Comparison of ENCODE assay signal across 8 cellular contexts in genomic region chr17:42677012-42677857, GRCh38. TPM values are rescaled to one million over a fixed set of nuclear protein-coding genes. Genes with fewer than 3 reads are reported as not detected.
A peak's percentile ranks its signal among the peaks of the same experiment; 100 is the strongest.
DNase-seq lines count a peak whose midpoint lies in the region; ATAC-seq, FAIRE-seq and TF ChIP-seq lines count a peak whose summit lies in the region.

No MANE protein-coding gene starts in this region.

- H3K9me3 Mint-ChIP-seq in T-cell = no peaks in the 10 kb centered on the region

- H3K4me3 ChIP-seq in GM12864 (ENCODE audit: low read depth, low read length) (peak overlapping the region; percentile 99), adrenal gland (peak overlapping the region in 3 of 4 donors; percentile 30 to 95 (median 94)), pancreas (peak overlapping the region; percentile 79 to 92 (median 85)), thyroid gland (replicated peaks in 1 of 3) (peak overlapping the region; percentile 21 to 90 (median 42))

- H3K4me1 ChIP-seq in adrenal gland (replicated peaks in 1 of 2) (peaks cover 47 to 72% of the 10 kb centered on the region in 2 donors), pancreas (peaks cover 6 to 44% (median 19%) of the 10 kb centered on the region in 3 donors), thyroid gland (peaks cover 40 to 54% of the 10 kb centered on the region in 2 donors)

- TF ChIP-seq CTCF in GM12864 (IDR thresholded peaks at IDR 0.05; ENCODE audit: low read depth, low read length, missing control alignments) (no peak), adrenal gland (IDR thresholded peaks at IDR 0.05) (no peak), pancreas (IDR thresholded peaks at IDR 0.05) (no peak), thyroid gland (IDR thresholded peaks at IDR 0.05) (no peak)

- H3K4me1 Mint-ChIP-seq in T-cell = peaks cover 47 to 60% (median 53%) of the 10 kb centered on the region in 3 donors

- H3K36me3 ChIP-seq in adrenal gland (replicated peaks in 1 of 2) (peaks cover 0 to 14% of the 10 kb centered on the region in 2 donors), pancreas (peaks cover under 1 to 15% (median 8%) of the 10 kb centered on the region in 3 donors), thyroid gland (peaks cover 7 to 8% of the 10 kb centered on the region in 2 donors)

- H3K27me3 Mint-ChIP-seq in T-cell = peaks cover 28 to 45% of the 10 kb centered on the region in 2 donors

- DNase-seq in GM12864 (ENCODE audit: low read depth) (peak; percentile 98), NCI-H1436 treated with DMSO at 0.1 percent for 48 hours (lab: John Stamatoyannopoulos, UW) (peak; percentile 100), T-cell (peak; percentile 90 to 98 (median 97)), adrenal gland (peak; percentile 100), cardiac septum (ENCODE audit: low spot score) (peak; percentile 100), pancreas (peak; percentile 99 to 100 (median 100)), thyroid gland (peak; percentile 100)

- CTCF ChIA-PET in T-cell (lab: Charles Lee) = interaction anchor here in 1 of 2 donors (0.5 kb wide), 1 partner anchor 714 kb away, joined by 5 read pairs; no protein-coding TSS in a partner anchor

- H3K27ac ChIP-seq in adrenal gland = peak overlapping the region; percentile 84 to 96 (median 91)
- H3K27ac ChIP-seq in pancreas = peak overlapping the region; percentile 83 to 97 (median 90)
- H3K27ac ChIP-seq in thyroid gland = peak overlapping the region; percentile 94 to 96 (median 94)

- POLR2A ChIA-PET in T-cell (lab: Charles Lee) = interaction anchor here in 1 of 2 donors (0.5 kb wide), 1 partner anchor 30 kb away, joined by 3 read pairs; no protein-coding TSS in a partner anchor

- ATAC-seq in HG02840 (IDR thresholded peaks at IDR 0.05; ENCODE audit: low FRiP score, unreplicated experiment) (peak; percentile 57), T-cell (replicated peaks in 1 of 4) (peak; percentile 73 to 84 (median 77)), pancreas (peak; percentile 58 to 73 (median 65))

- peak; percentile 81 for FAIRE-seq in pancreas (lab: Jason Lieb, UNC)

- H3K4me3 Mint-ChIP-seq in T-cell = peak overlapping the region; percentile 84 to 87 (median 86)

- intact Hi-C loops in adrenal gland (cut with DNase I) = loop anchor here in 1 of 2 donors (10.0 kb wide), 1 partner anchor 92 kb away; no protein-coding TSS in a partner anchor
- intact Hi-C loops in cardiac septum (cut with DNase I) = no loop called here
- intact Hi-C loops in pancreas (cut with DNase I) = loop anchor here in 1 of 3 donors (10.0 kb wide), 1 partner anchor 52 kb away; no protein-coding TSS in a partner anchor
- intact Hi-C loops in thyroid gland (cut with DNase I) = loop anchor here (5.0 kb wide), 1 partner anchor 100 kb away; the partner anchor contains the start of gene PSMC3IP

- no peak for TF ChIP-seq POLR2A in adrenal gland (IDR thresholded peaks at IDR 0.05)
- no peak for TF ChIP-seq POLR2A in thyroid gland (IDR thresholded peaks at IDR 0.05)

- H3K9me3 ChIP-seq in adrenal gland (replicated peaks in 1 of 3) = no peaks in the 10 kb centered on the region
- H3K9me3 ChIP-seq in pancreas = no peaks in the 10 kb centered on the region
- H3K9me3 ChIP-seq in thyroid gland = no peaks in the 10 kb centered on the region

- no peaks in the 10 kb centered on the region for H3K27me3 ChIP-seq in adrenal gland
- H3K27me3 ChIP-seq in pancreas = no peaks in the 10 kb centered on the region
- no peaks in the 10 kb centered on the region for H3K27me3 ChIP-seq in thyroid gland

- H3K36me3 Mint-ChIP-seq in T-cell = no peaks in the 10 kb centered on the region

- 2 to 5% (median 3%) methylated on average over 15 to 33 of the region's 33 CpGs for WGBS in adrenal gland, 4 donors
- 2% methylated on average over 32 to 33 of the region's 33 CpGs for WGBS in pancreas, 2 donors
- 4 to 5% methylated on average over 16 to 30 of the region's 33 CpGs for WGBS in thyroid gland, 2 donors

- H3K27ac Mint-ChIP-seq in T-cell = peak overlapping the region; percentile 22 to 81

RNA-seq across cellular contexts. Expression of gene PLEKHH3, which starts 0.4 kb away (rescaled TPM):
- 1 to 10 TPM in 1 of 5 donors, under 1 TPM in 4; 0.13 to 2.5 (median 0.58) TPM for total RNA-seq in T-cell
- total RNA-seq in adrenal gland = 10 to 100 TPM; 28.1 to 63.7 (median 46.6) TPM
- 10 to 100 TPM in 2 of 3 donors, 1 to 10 TPM in 1; 1.8 to 73.2 (median 49.6) TPM for polyA plus RNA-seq in adrenal gland
- total RNA-seq in cardiac septum = 20.2 TPM
- 10 to 100 TPM; 24.7 to 90.6 (median 33.3) TPM for total RNA-seq in pancreas
- polyA plus RNA-seq in pancreas = 100 to 1,000 TPM; 148 to 215 TPM
- 10 to 100 TPM; 22.0 to 30.4 (median 26.4) TPM for total RNA-seq in thyroid gland

RNA-seq across cellular contexts. Expression of gene CCR10, which starts 4.4 kb away (rescaled TPM):
- total RNA-seq in T-cell (1 to 10 TPM in 4 of 5 donors, under 1 TPM in 1; 0.53 to 7.8 (median 1.3) TPM), adrenal gland (1 to 10 TPM in 6 of 8 donors, under 1 TPM in 2; 0.80 to 7.9 (median 4.2) TPM), cardiac septum (1.2 TPM), pancreas (1 to 10 TPM in 1 of 6 donors, under 1 TPM in 5; 0.09 to 1.0 (median 0.49) TPM), thyroid gland (1 to 10 TPM; 2.0 to 3.6 (median 2.6) TPM)
- polyA plus RNA-seq in adrenal gland (1 to 10 TPM in 2 of 3 donors, under 1 TPM in 1; 0.31 to 3.6 (median 1.7) TPM), pancreas (1 to 10 TPM in 1 of 2 donors, under 1 TPM in 1; 0.91 to 1.1 TPM)

RNA-seq across cellular contexts. Expression of gene CNTNAP1, which starts 5.1 kb away (rescaled TPM):
- total RNA-seq in T-cell (10 to 100 TPM in 1 of 5 donors, 1 to 10 TPM in 4; 2.2 to 18.3 (median 3.0) TPM), adrenal gland (10 to 100 TPM in 2 of 8 donors, 1 to 10 TPM in 6; 1.8 to 31.9 (median 5.4) TPM), cardiac septum (7.0 TPM), pancreas (10 to 100 TPM in 1 of 6 donors, 1 to 10 TPM in 5; 3.1 to 10.4 (median 5.4) TPM), thyroid gland (1 to 10 TPM; 2.3 to 4.2 (median 2.5) TPM)
- polyA plus RNA-seq in adrenal gland (10 to 100 TPM in 1 of 3 donors, 1 to 10 TPM in 2; 1.6 to 12.5 (median 5.7) TPM), pancreas (10 to 100 TPM in 1 of 2 donors, 1 to 10 TPM in 1; 8.1 to 20.0 TPM)

RNA-seq across cellular contexts. Expression of gene TUBG2, which starts 18.2 kb away (rescaled TPM):
- total RNA-seq in T-cell (10 to 100 TPM; 13.7 to 22.3 (median 20.5) TPM), adrenal gland (10 to 100 TPM; 21.5 to 63.9 (median 45.6) TPM), cardiac septum (21.9 TPM), pancreas (10 to 100 TPM; 10.9 to 43.4 (median 19.8) TPM), thyroid gland (10 to 100 TPM; 20.4 to 38.7 (median 24.4) TPM)
- polyA plus RNA-seq in adrenal gland (10 to 100 TPM; 19.3 to 65.1 (median 49.6) TPM), pancreas (10 to 100 TPM; 48.2 to 90.5 TPM)

Comparison
In these comparisons a context has a peak if more than half of its experiments do, and no peak if none do; other contexts are left out.
1. Peak in every context shown above with its lines: DNase-seq, ATAC-seq, H3K4me3 ChIP-seq and H3K27ac ChIP-seq.
2. H3K4me3 ChIP-seq: peak in every context shown above with its lines; median percentile 99 in GM12864; 94 in adrenal gland; 85 in pancreas; 42 in thyroid gland.